In the genomic region with DNA sequence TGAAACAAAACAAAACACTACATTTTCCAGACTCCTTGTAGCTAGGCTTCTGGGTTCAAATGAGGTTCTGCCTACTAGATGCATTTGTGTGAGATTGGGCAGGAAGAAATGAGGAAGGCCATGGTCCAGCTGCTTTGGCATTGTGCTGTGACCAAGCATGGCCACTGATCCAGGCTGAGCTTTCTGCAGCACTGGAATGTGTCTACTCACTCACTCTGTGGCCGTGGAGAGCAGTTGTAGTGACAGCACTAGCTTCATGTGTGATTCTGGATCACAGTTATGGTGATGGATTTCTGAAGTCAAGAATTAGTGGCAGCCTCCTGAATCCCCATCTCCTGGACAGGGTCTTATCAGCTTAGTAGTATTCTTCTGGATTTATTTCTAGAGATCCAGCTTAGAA, we compare ENCODE assay signal across 20 cellular contexts.
DNase-seq lines count a peak whose midpoint lies in the region; ATAC-seq, FAIRE-seq and TF ChIP-seq lines count a peak whose summit lies in the region.
"Had no signal": no experiment of that assay in that cellular context is flagged by ENCODE, and none has a peak within 500 bp of the region (broad histone marks: within the 10 kb centered on the region; RNA-seq: fewer than 3 reads in every experiment).

No MANE protein-coding gene starts in this region.

- H2BK5ac ChIP-seq in H1 (ENCODE audit: low read depth, low read length), result no peak overlapping the region

- no peaks in the 10 kb centered on the region for H3K27me3 ChIP-seq in H1 (replicated peaks in 1 of 4; ENCODE audit: control insufficient read depth in 3 of 4, extremely low read depth in 1 of 4, insufficient read depth in 3 of 4, low read length in 3 of 4)
- H3K27me3 ChIP-seq in GM23338 (ENCODE audit: insufficient read depth), result no peaks in the 10 kb centered on the region
- H3K27me3 ChIP-seq: BE2C had no signal

- no peak for ATAC-seq in stimulated activated effector memory CD8-positive, alpha-beta T cell treated with anti-CD3 and anti-CD28 coated beads, Interleukin-12 subunit alpha, Interleukin-12 subunit beta, amount 100 ng/mL, for 72 hours
- ATAC-seq in GM23338, result no peak

- H3K23me2 ChIP-seq in H1 (ENCODE audit: low read depth, low read length), result no peaks in the 10 kb centered on the region

- H3K4me3 ChIP-seq in H1 (ENCODE audit: extremely low read depth in 1 of 4, insufficient read depth in 2 of 4, low read depth in 3 of 4, low read length in 4 of 4) (no peak overlapping the region), GM23338 (no peak overlapping the region)
- H3K4me3 ChIP-seq: GM23248 had no signal

- peak overlapping the region; percentile 69 for H3K4ac ChIP-seq in H1 (replicated peaks; ENCODE audit: insufficient read length, low read depth, low read length)

- no peaks in the 10 kb centered on the region for H3F3A ChIP-seq in GM23338 (replicated peaks; ENCODE audit: low read depth)

- TF ChIP-seq RAD21 in H1 (IDR thresholded peaks at IDR 0.05 in 1 of 2, conservative IDR thresholded peaks at IDR 0.05 in 1 of 2; ENCODE audit: low read depth in 2 of 2, low read length in 2 of 2), result no peak

- H4K5ac ChIP-seq in H1 (ENCODE audit: insufficient read length, low read depth, low read length), result no peak overlapping the region

- no peak for TF ChIP-seq CTCF in H1 (IDR thresholded peaks at IDR 0.05; ENCODE audit: control extremely low read depth in 1 of 3, insufficient read depth in 1 of 3, low read depth in 1 of 3, low read length in 3 of 3)
- TF ChIP-seq CTCF in GM23338 (conservative IDR thresholded peaks at IDR 0.05; ENCODE audit: low read depth in 2 of 2), result no peak
- TF ChIP-seq CTCF in progenitor cell of endocrine pancreas (IDR thresholded peaks at IDR 0.05; ENCODE audit: unreplicated experiment), result no peak

- 0 out of 2 replicates have a peak, but pooled peaks cover 4% of the 10 kb centered on the region for H3K9me2 ChIP-seq in GM23338 (ENCODE audit: insufficient read depth)

- H3K36me3 ChIP-seq in H1 (ENCODE audit: control insufficient read depth in 2 of 4, insufficient read depth in 4 of 4, low read length in 3 of 4), result no peaks in the 10 kb centered on the region
- H3K36me3 ChIP-seq in GM23338 (ENCODE audit: insufficient read depth), result no peaks in the 10 kb centered on the region
- H3K36me3 ChIP-seq: BE2C had no signal

- H3K4me3 Mint-ChIP-seq in stimulated activated effector memory CD8-positive, alpha-beta T cell treated with anti-CD3 and anti-CD28 coated beads, Interleukin-12 subunit alpha, Interleukin-12 subunit beta, amount 100 ng/mL, for 72 hours, result no peak overlapping the region
- H3K4me3 Mint-ChIP-seq in GM23338 (no peak overlapping the region), progenitor cell of endocrine pancreas (ENCODE audit: low read depth) (no peak overlapping the region)
- H3K4me3 Mint-ChIP-seq: H9, IgD-negative memory B cell had no signal

- no peak overlapping the region for H4K8ac ChIP-seq in H1 (ENCODE audit: extremely low read depth, insufficient read depth, low read length)

- no peak for TF ChIP-seq EP300 in H1 (IDR thresholded peaks at IDR 0.05; ENCODE audit: borderline replicate concordance in 1 of 2, low read depth in 2 of 2, low read length in 2 of 2)

- H2BK20ac ChIP-seq in H1 (ENCODE audit: low read length), result no peak overlapping the region; the same call in 1 of the 2 replicates

- H2AFZ ChIP-seq in H1 (ENCODE audit: low read length) (no peak overlapping the region), GM23338 (no peak overlapping the region)
- H2AFZ ChIP-seq: GM23248 had no signal

- H3K79me2 ChIP-seq in H1 (ENCODE audit: control insufficient read depth in 1 of 2, insufficient read depth in 2 of 2, low read length in 2 of 2), result no peaks in the 10 kb centered on the region
- no peaks in the 10 kb centered on the region for H3K79me2 ChIP-seq in GM23338 (replicated peaks; ENCODE audit: insufficient read depth)

- peaks cover 0 to 2% (median 0%) of the 10 kb centered on the region in 4 experiments; a peak in 1 of 7 replicates for H3K4me1 ChIP-seq in H1 (replicated peaks in 1 of 4; ENCODE audit: control insufficient read depth in 3 of 4, insufficient read depth in 4 of 4, low read length in 3 of 4)
- H3K4me1 ChIP-seq in GM23338 (ENCODE audit: insufficient read depth), result no peaks in the 10 kb centered on the region
- H3K4me1 ChIP-seq: BE2C had no signal

- H3K36me3 Mint-ChIP-seq in stimulated activated effector memory CD8-positive, alpha-beta T cell treated with anti-CD3 and anti-CD28 coated beads, Interleukin-12 subunit alpha, Interleukin-12 subunit beta, amount 100 ng/mL, for 72 hours, result no peaks in the 10 kb centered on the region
- no peaks in the 10 kb centered on the region; the same call in 2 of the 3 replicates for H3K36me3 Mint-ChIP-seq in GM23338 (ENCODE audit: low read depth)
- H3K36me3 Mint-ChIP-seq in progenitor cell of endocrine pancreas (ENCODE audit: insufficient read depth), result no peaks in the 10 kb centered on the region
- H3K36me3 Mint-ChIP-seq: CD4-positive, alpha-beta memory T cell; IgD-negative memory B cell had no signal

- H2BK15ac ChIP-seq in H1 (ENCODE audit: low read length), result no peak overlapping the region

- H3K4me2 ChIP-seq in H1 (ENCODE audit: insufficient read depth in 1 of 2, low read depth in 2 of 2, low read length in 2 of 2), result no peak overlapping the region
- H3K4me2 ChIP-seq in GM23338, result no peak overlapping the region

- H4K20me1 ChIP-seq in H1 (replicated peaks in 1 of 2; ENCODE audit: control insufficient read depth in 1 of 2, insufficient read depth in 2 of 2, low read length in 2 of 2) (no peaks in the 10 kb centered on the region), GM23338 (replicated peaks; ENCODE audit: insufficient read depth) (no peaks in the 10 kb centered on the region)

- H2AK5ac ChIP-seq in H1 (ENCODE audit: low read depth, low read length), result no peak overlapping the region

- H2BK120ac ChIP-seq in H1 (replicated peaks; ENCODE audit: low read depth, low read length), result no peak overlapping the region

- no peak for FAIRE-seq in H1 (lab: Jason Lieb, UNC)
- FAIRE-seq: D721Med, G401.6, GM12891 had no signal

- peak; percentile 14 for DNase-seq in AG08395 (ENCODE audit: low spot score)
- DNase-seq in H1 (ENCODE audit: low read depth in 1 of 2, low spot score in 2 of 2), result no peak
- DNase-seq in kidney tubule cell (ENCODE audit: low spot score), result peak; percentile 81
- peak; percentile 52 for DNase-seq in renal cortical epithelial cell (ENCODE audit: low read depth)
- no peak for DNase-seq in stimulated activated effector memory CD8-positive, alpha-beta T cell treated with anti-CD3 and anti-CD28 coated beads, Interleukin-12 subunit alpha, Interleukin-12 subunit beta, amount 100 ng/mL, for 72 hours (ENCODE audit: low spot score in 2 of 2)
- DNase-seq in GM23338 (ENCODE audit: low spot score), result no peak
- no peak for DNase-seq in progenitor cell of endocrine pancreas (ENCODE audit: low spot score, unreplicated experiment)
- DNase-seq: 8988T; BE2C; CD4-positive, alpha-beta memory T cell; DMS153; DMS79 treated with DMSO at 0.1 percent for 48 hours; EL; GM23248; H9 had no signal

- WGBS in H1 (ENCODE audit: extremely low coverage in 1 of 2, insufficient coverage in 1 of 2, insufficient read length in 1 of 2, insufficient replicate concordance in 2 of 2, low coverage in 1 of 2, low lambda C conversion rate in 2 of 2, missing lambda C conversion rate in 1 of 2), 2 experiments, result 89% methylated on average over 1 of the region's 1 CpG; no CpG with 5 or more reads in 1 of the 2 experiments

- CTCF ChIA-PET in H1 (lab: Charles Lee; ENCODE audit: partially characterized antibody), result interaction anchor here (0.7 to 1.1 kb wide), 2 partner anchors 125 to 252 kb away, joined by 3 to 4 read pairs; no protein-coding TSS in a partner anchor

- H4K91ac ChIP-seq in H1 (replicated peaks; ENCODE audit: insufficient read length, low read length), result no peak overlapping the region

- POLR2A ChIA-PET in H1 (lab: Charles Lee; ENCODE audit: partially characterized antibody), result no interaction called here

- H3K9me3 ChIP-seq in H1 (ENCODE audit: insufficient read depth in 2 of 2, low read depth in 1 of 2, low read length in 1 of 2), result no peaks in the 10 kb centered on the region
- H3K9me3 ChIP-seq: BE2C had no signal

- H3K79me1 ChIP-seq in H1 (ENCODE audit: low read depth, low read length), result no peaks in the 10 kb centered on the region

- no peak overlapping the region for H3K14ac ChIP-seq in H1 (ENCODE audit: insufficient read length)

- no peaks in the 10 kb centered on the region for H3K4me1 Mint-ChIP-seq in stimulated activated effector memory CD8-positive, alpha-beta T cell treated with anti-CD3 and anti-CD28 coated beads, Interleukin-12 subunit alpha, Interleukin-12 subunit beta, amount 100 ng/mL, for 72 hours
- H3K4me1 Mint-ChIP-seq in GM23338, result peaks cover 4% of the 10 kb centered on the region; the same call in 2 of the 3 replicates
- H3K4me1 Mint-ChIP-seq in progenitor cell of endocrine pancreas (ENCODE audit: low read depth), result no peaks in the 10 kb centered on the region
- H3K4me1 Mint-ChIP-seq: CD4-positive, alpha-beta memory T cell; IgD-negative memory B cell had no signal

- H3K56ac ChIP-seq in H1 (replicated peaks; ENCODE audit: insufficient read length, low read depth, low read length), result no peak overlapping the region

- no peak overlapping the region; a peak in 1 of 7 replicates for H3K9ac ChIP-seq in H1 (replicated peaks in 1 of 4; ENCODE audit: extremely low read depth in 1 of 4, low read depth in 3 of 4, low read length in 3 of 4)
- H3K9ac ChIP-seq: GM23248 had no signal

- no peak overlapping the region for H3K18ac ChIP-seq in H1 (ENCODE audit: extremely low read depth, low read length)

- peak overlapping the region; percentile 62; the same call in 1 of the 2 replicates for H2BK12ac ChIP-seq in H1 (ENCODE audit: low read depth, low read length)

- TF ChIP-seq POLR2A in H1 (IDR thresholded peaks at IDR 0.05; ENCODE audit: control extremely low read depth in 1 of 2, low read depth in 2 of 2, low read length in 2 of 2), result no peak

- H3K9me3 Mint-ChIP-seq in stimulated activated effector memory CD8-positive, alpha-beta T cell treated with anti-CD3 and anti-CD28 coated beads, Interleukin-12 subunit alpha, Interleukin-12 subunit beta, amount 100 ng/mL, for 72 hours, result peaks cover 2% of the 10 kb centered on the region
- no peaks in the 10 kb centered on the region for H3K9me3 Mint-ChIP-seq in GM23338
- H3K9me3 Mint-ChIP-seq in progenitor cell of endocrine pancreas (ENCODE audit: low read depth), result no peaks in the 10 kb centered on the region
- H3K9me3 Mint-ChIP-seq: H9 had no signal

- H3K27me3 Mint-ChIP-seq in GM23338 (ENCODE audit: insufficient read depth, low read depth, poor library complexity) (no peaks in the 10 kb centered on the region), progenitor cell of endocrine pancreas (peaks cover 9% of the 10 kb centered on the region)
- H3K27me3 Mint-ChIP-seq: IgD-negative memory B cell had no signal

- H3K27ac ChIP-seq in H1 (ENCODE audit: low read depth, low read length) (no peak overlapping the region), GM23338 (ENCODE audit: low read depth) (no peak overlapping the region)
- H3K27ac ChIP-seq: C4-2B, GM23248 had no signal

- H3K27ac Mint-ChIP-seq in stimulated activated effector memory CD8-positive, alpha-beta T cell treated with anti-CD3 and anti-CD28 coated beads, Interleukin-12 subunit alpha, Interleukin-12 subunit beta, amount 100 ng/mL, for 72 hours, result no peak overlapping the region
- no peak overlapping the region for H3K27ac Mint-ChIP-seq in GM23338
- H3K27ac Mint-ChIP-seq in progenitor cell of endocrine pancreas, result no peak overlapping the region
- H3K27ac Mint-ChIP-seq: CD4-positive, alpha-beta memory T cell; H9; IgD-negative memory B cell had no signal

- H3K23ac ChIP-seq in H1 (ENCODE audit: insufficient read length), result no peak overlapping the region

Comparison
In these comparisons a context has a peak if more than half of its experiments do, and no peak if none do; other contexts are left out.
1. DNase-seq: peak in AG08395 (single experiment), kidney tubule cell (single experiment) and renal cortical epithelial cell (single experiment); none in H1 (0 of 2), stimulated activated effector memory CD8-positive, alpha-beta T cell treated with anti-CD3 and anti-CD28 coated beads, Interleukin-12 subunit alpha, Interleukin-12 subunit beta, amount 100 ng/mL, for 72 hours (0 of 2), GM23338 (single experiment) and progenitor cell of endocrine pancreas (single experiment).